Comparison of ENCODE assay signal across 8 cellular contexts in the genomic region with DNA sequence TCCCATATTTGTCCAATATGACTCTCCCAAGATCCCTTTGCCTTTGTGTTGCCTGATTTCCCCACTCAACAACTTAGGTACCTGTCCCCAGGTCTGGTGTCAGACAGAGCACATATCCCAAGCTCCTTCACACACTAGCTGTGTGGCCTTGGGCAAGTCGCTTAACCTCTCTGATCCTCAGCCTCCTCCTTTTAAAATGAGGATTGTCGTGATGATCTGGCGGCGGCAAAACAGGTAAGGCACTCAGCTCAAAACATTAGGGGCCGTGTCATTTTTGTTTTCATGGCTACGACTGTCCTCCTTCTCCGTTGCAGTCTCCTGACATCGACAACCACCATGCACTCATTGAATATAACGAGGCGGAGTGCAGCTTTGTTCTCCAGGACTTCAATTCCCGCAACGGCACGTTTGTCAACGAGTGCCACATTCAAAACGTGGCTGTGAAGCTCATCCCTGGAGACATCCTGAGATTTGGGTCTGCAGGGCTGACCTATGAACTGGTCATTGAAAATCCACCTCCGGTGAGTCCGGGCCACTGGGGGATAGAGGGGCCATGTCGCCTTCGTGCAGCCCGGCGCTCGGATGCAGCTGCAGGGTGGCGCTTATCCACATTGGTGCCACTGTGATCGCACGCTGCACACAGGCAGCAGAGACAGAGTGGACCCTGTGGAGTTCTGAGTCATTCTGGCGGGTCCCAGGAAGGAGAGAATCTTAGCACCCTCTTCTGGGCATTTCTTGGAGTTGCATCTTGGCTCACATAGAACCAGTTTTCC. TPM values are rescaled to one million over a fixed set of nuclear protein-coding genes. Genes with fewer than 3 reads are reported as not detected.
DNase-seq lines count a peak whose midpoint lies in the region; ATAC-seq and TF ChIP-seq lines count a peak whose summit lies in the region.

No MANE protein-coding gene starts in this region.

- TF ChIP-seq CTCF in BE2C (IDR thresholded peaks at IDR 0.05; ENCODE audit: low read depth, low read length) = peak; percentile 73
- TF ChIP-seq CTCF in WI38 (IDR thresholded peaks at IDR 0.05; ENCODE audit: low read depth, low read length) = peak; percentile 65
- peak; percentile 51 to 76 (median 56) for TF ChIP-seq CTCF in tibial nerve (IDR thresholded peaks at IDR 0.05)

- WGBS in tibial nerve, 2 donors = 34 to 49% methylated on average over 20 to 26 of the region's 26 CpGs

- ATAC-seq in esophagus mucosa (peak; percentile 93), GM21447 (IDR thresholded peaks at IDR 0.05; ENCODE audit: unreplicated experiment) (no peak)

- peak in 1 of 2 donors; percentile 37 for TF ChIP-seq EP300 in tibial nerve (IDR thresholded peaks at IDR 0.05)

- H3K27me3 ChIP-seq in BE2C = no peaks in the 10 kb centered on the region
- peaks cover 0 to 3% of the 10 kb centered on the region in 2 donors for H3K27me3 ChIP-seq in tibial nerve

- no peak overlapping the region for H3K4me3 ChIP-seq in BE2C (ENCODE audit: low read depth, low read length)
- no peak overlapping the region for H3K4me3 ChIP-seq in WI38 (ENCODE audit: low read depth, low read length)
- H3K4me3 ChIP-seq in tibial nerve = no peak overlapping the region

- H3K9me3 ChIP-seq in BE2C (no peaks in the 10 kb centered on the region), tibial nerve (no peaks in the 10 kb centered on the region)

- H3K27ac ChIP-seq in tibial nerve = no peak overlapping the region

- H3K36me3 ChIP-seq in BE2C (no peaks in the 10 kb centered on the region), tibial nerve (no peaks in the 10 kb centered on the region)

- DNase-seq in BE2C (peak; percentile 65), GM19240 (ENCODE audit: insufficient read length, low spot score) (peak; percentile 30), NCI-H2171 (lab: John Stamatoyannopoulos, UW) (peak; percentile 41), mucosa of gallbladder (ENCODE audit: low spot score) (peak; percentile 73), tibial nerve (ENCODE audit: low spot score in 2 of 2) (peak in 1 of 2 donors; percentile 61)

- TF ChIP-seq POLR2A in tibial nerve (IDR thresholded peaks at IDR 0.05) = no peak

- no peaks in the 10 kb centered on the region for H3K4me1 ChIP-seq in BE2C
- H3K4me1 ChIP-seq in tibial nerve = peaks cover 0 to 7% (median 0%) of the 10 kb centered on the region in 4 donors

RNA-seq across cellular contexts. Expression of a gene that starts 25.2 kb away (rescaled TPM):
- 5.8 TPM for polyA plus RNA-seq in BE2C (2012; ENCODE audit: insufficient read depth, insufficient read length, low read depth)
- total RNA-seq in esophagus mucosa (0.32 TPM), mucosa of gallbladder (1.7 TPM), tibial nerve (under 1 TPM in 2 of 4 donors, not detected in 2; 0.30 to 0.63 TPM)
